In the genomic region with DNA sequence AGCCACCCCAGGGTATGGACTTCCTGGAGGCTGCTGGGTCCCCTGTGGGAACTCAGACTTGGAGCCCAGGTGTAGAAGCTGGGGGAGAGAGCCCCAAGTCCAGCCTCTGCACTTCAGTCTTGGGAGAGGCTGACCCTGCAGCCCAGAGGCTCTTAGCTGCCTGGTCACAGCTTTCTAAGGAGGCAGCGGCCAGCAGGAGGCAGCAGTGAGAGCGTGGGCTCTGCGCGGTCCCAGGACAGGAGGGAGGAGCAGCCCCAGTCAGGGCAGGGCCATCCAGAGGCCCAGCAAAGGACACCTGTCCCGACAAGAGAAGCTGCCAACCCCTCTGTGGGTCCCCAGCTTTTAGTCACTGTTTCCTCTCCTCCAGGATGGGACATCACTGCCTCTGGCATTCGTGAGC, we compare ENCODE assay signal across 8 cellular contexts. TPM values are rescaled to one million over a fixed set of nuclear protein-coding genes. Genes with fewer than 3 reads are reported as not detected.
DNase-seq lines count a peak whose midpoint lies in the region; ATAC-seq and TF ChIP-seq lines count a peak whose summit lies in the region.

No MANE protein-coding gene starts in this region.

- H3K27me3 Mint-ChIP-seq in memory B cell: no peaks in the 10 kb centered on the region

- 0% methylated on average over 1 of the region's 6 CpGs for WGBS in mammary epithelial cell (ENCODE audit: low coverage, missing lambda C conversion rate)

- H3K27me3 ChIP-seq in mammary epithelial cell (ENCODE audit: insufficient read depth, low read length): peaks cover 2% of the 10 kb centered on the region

- no peak overlapping the region for H3K4me3 Mint-ChIP-seq in memory B cell

- CTCF ChIA-PET in mammary epithelial cell (lab: Charles Lee; ENCODE audit: low non-redundant PET): interaction anchor here (0.6 kb wide), 1 partner anchor 218 kb away, joined by 5 read pairs; no protein-coding TSS in a partner anchor

- dilution Hi-C loops in mammary epithelial cell (cut with HindIII; ENCODE audit: low sequenced_read_pairs): no loop called here

- intact Hi-C loops in mammary epithelial cell (cut with micrococcal nuclease): no loop called here

- peak; percentile 38 for ATAC-seq in memory B cell (ENCODE audit: low read depth)
- ATAC-seq in HG02852 (IDR thresholded peaks at IDR 0.05; ENCODE audit: unreplicated experiment): no peak

- no peak overlapping the region for H3K4me2 ChIP-seq in mammary epithelial cell (ENCODE audit: insufficient read depth, low read depth, low read length)

- BruUV-seq in mammary epithelial cell (replicated peaks; lab: Mats Ljungman, UMichigan): no TSS peak

- H3K36me3 Mint-ChIP-seq in memory B cell: peaks cover 44% of the 10 kb centered on the region

- H3K36me3 ChIP-seq in mammary epithelial cell (ENCODE audit: insufficient read depth, low read length): no peaks in the 10 kb centered on the region

- H4K20me1 ChIP-seq in mammary epithelial cell (ENCODE audit: insufficient read depth, low read length): no peaks in the 10 kb centered on the region

- peaks cover 29% of the 10 kb centered on the region for H3K4me1 Mint-ChIP-seq in memory B cell

- H3K9ac ChIP-seq in mammary epithelial cell (ENCODE audit: insufficient read depth, low read length): no peak overlapping the region

- peak; percentile 40 to 64 for TF ChIP-seq CTCF in mammary epithelial cell (conservative IDR thresholded peaks at IDR 0.05 in 1 of 2, IDR thresholded peaks at IDR 0.05 in 1 of 2; ENCODE audit: extremely low read depth in 1 of 2, insufficient read depth in 1 of 2, low read depth in 1 of 2, low read length in 2 of 2)

- H3K27ac Mint-ChIP-seq in memory B cell: no peak overlapping the region

- DNase-seq in COLO829 (ENCODE audit: low spot score): peak; percentile 28
- DNase-seq in MV-4-11 (lab: John Stamatoyannopoulos, UW): peak; percentile 9
- DNase-seq in mammary epithelial cell: no peak
- no peak for DNase-seq in memory B cell (ENCODE audit: low spot score in 2 of 2)
- no peak for DNase-seq in NCI-H2029 treated with DMSO at 0.1 percent for 48 hours (lab: John Stamatoyannopoulos, UW)
- DNase-seq in SHP77 (lab: John Stamatoyannopoulos, UW): no peak
- DNase-seq in occipital lobe (lab: John Stamatoyannopoulos, UW): no peak

- peaks cover 2% of the 10 kb centered on the region for H3K9me3 Mint-ChIP-seq in memory B cell

- no peaks in the 10 kb centered on the region for H3K4me1 ChIP-seq in mammary epithelial cell (ENCODE audit: insufficient read depth, low read length)

- H3K27ac ChIP-seq in mammary epithelial cell (ENCODE audit: insufficient read depth, low read depth, low read length): no peak overlapping the region

- in situ Hi-C loops in mammary epithelial cell (cut with MboI; ENCODE audit: low sequenced_read_pairs in 2 of 2): no loop called here

- H2AFZ ChIP-seq in mammary epithelial cell (ENCODE audit: low read depth, low read length): no peak overlapping the region

- H3K9me3 ChIP-seq in mammary epithelial cell (replicated peaks; ENCODE audit: insufficient read depth, low read length): peaks cover 11% of the 10 kb centered on the region

- H3K79me2 ChIP-seq in mammary epithelial cell (ENCODE audit: insufficient read depth, low read length): no peaks in the 10 kb centered on the region

- no peak overlapping the region for H3K4me3 ChIP-seq in mammary epithelial cell (replicated peaks in 1 of 3; ENCODE audit: insufficient read depth in 1 of 3, low read depth in 2 of 3, low read length in 3 of 3)

RNA-seq across cellular contexts. Expression of gene TREML2, which starts 9.4 kb away (rescaled TPM):
- total RNA-seq in mammary epithelial cell (under 1 TPM; under 0.01 to 0.16 TPM), occipital lobe (not detected)
- 0.07 TPM for polyA plus RNA-seq in mammary epithelial cell
- not detected for polyA minus RNA-seq in mammary epithelial cell

RNA-seq across cellular contexts. Expression of gene TREM2, which starts 28.7 kb away (rescaled TPM):
- total RNA-seq in mammary epithelial cell (100 to 1,000 TPM in 1 of 2 donors, 10 to 100 TPM in 1; 30.0 to 142 TPM), occipital lobe (10.5 TPM)
- 91.0 TPM for polyA plus RNA-seq in mammary epithelial cell
- polyA minus RNA-seq in mammary epithelial cell: 74.3 TPM

RNA-seq across cellular contexts. Expression of gene TREML4, which starts 36.6 kb away (rescaled TPM):
- total RNA-seq in mammary epithelial cell (not detected), occipital lobe (not detected)
- not detected for polyA plus RNA-seq in mammary epithelial cell
- polyA minus RNA-seq in mammary epithelial cell: not detected

RNA-seq across cellular contexts. Expression of gene TREML1, which starts 37.4 kb away (rescaled TPM):
- total RNA-seq in mammary epithelial cell: 1 to 10 TPM in 1 of 2 donors, under 1 TPM in 1; 0.83 to 2.1 TPM
- 3.0 TPM for polyA plus RNA-seq in mammary epithelial cell
- polyA minus RNA-seq in mammary epithelial cell: 11.9 TPM
- total RNA-seq in occipital lobe: not detected

Comparison
In these comparisons a context has a peak if more than half of its experiments do, and no peak if none do; other contexts are left out.
1. DNase-seq: peak in COLO829 (single experiment) and MV-4-11 (single experiment); none in mammary epithelial cell (single experiment), memory B cell (0 of 2), NCI-H2029 treated with DMSO at 0.1 percent for 48 hours (single experiment), SHP77 (0 of 2) and occipital lobe (single experiment).